In genomic region chr17:78583091-78583490, GRCh38 we compare ENCODE assay signal across 1 cellular context.
TF ChIP-seq lines count a peak whose summit lies in the region.

No MANE protein-coding gene starts in this region.

TF ChIP-seq in HepG2, 621 proteins besides CTCF, POLR2A, EP300 and RAD21 (continued from another document):
- TF ChIP-seq SIN3A (IDR thresholded peaks at IDR 0.05; ENCODE audit: borderline replicate concordance, low read depth, low read length), result no peak
- no peak for TF ChIP-seq HBP1 (CRISPR knock-in tag; IDR thresholded peaks at IDR 0.05; ENCODE audit: low read depth)
- TF ChIP-seq ERF (CRISPR knock-in tag; IDR thresholded peaks at IDR 0.05), result no peak
- TF ChIP-seq JUN (CRISPR knock-in tag; IDR thresholded peaks at IDR 0.05), result no peak
- peak; percentile 97 for TF ChIP-seq THAP11 (CRISPR knock-in tag; IDR thresholded peaks at IDR 0.05)
- no peak for TF ChIP-seq TMF1 (CRISPR knock-in tag; IDR thresholded peaks at IDR 0.05; ENCODE audit: low read depth)
- no peak for TF ChIP-seq HNRNPH1 (optimal IDR thresholded peaks at IDR 0.05; ENCODE audit: low read depth, low read length)
- peak; percentile 56 for TF ChIP-seq USF2 (IDR thresholded peaks at IDR 0.05; ENCODE audit: low read depth, low read length)
- TF ChIP-seq USF2 (CRISPR knock-in tag; IDR thresholded peaks at IDR 0.05; ENCODE audit: borderline replicate concordance), result peak; percentile 82; the same call in 1 of the 2 replicates
- no peak for TF ChIP-seq PHF21A (CRISPR knock-in tag; IDR thresholded peaks at IDR 0.05)
- no peak for TF ChIP-seq ZNF274 (CRISPR knock-in tag; IDR thresholded peaks at IDR 0.05)
- no peak for TF ChIP-seq ZEB1 (IDR thresholded peaks at IDR 0.05; ENCODE audit: insufficient replicate concordance, low read depth)
- TF ChIP-seq ZBTB7B (CRISPR knock-in tag; IDR thresholded peaks at IDR 0.05), result no peak
- no peak for TF ChIP-seq ZNF33A (CRISPR knock-in tag; IDR thresholded peaks at IDR 0.05; ENCODE audit: borderline replicate concordance)
- TF ChIP-seq AHR (CRISPR knock-in tag; IDR thresholded peaks at IDR 0.05), result no peak
- TF ChIP-seq MEF2D (CRISPR knock-in tag; IDR thresholded peaks at IDR 0.05), result no peak
- TF ChIP-seq HDAC1 (CRISPR knock-in tag; IDR thresholded peaks at IDR 0.05), result no peak
- TF ChIP-seq ZNF143 (CRISPR knock-in tag; IDR thresholded peaks at IDR 0.05), result peak; percentile 89
- TF ChIP-seq GLMP (CRISPR knock-in tag; IDR thresholded peaks at IDR 0.05; ENCODE audit: borderline replicate concordance), result no peak
- TF ChIP-seq HCFC1 (IDR thresholded peaks at IDR 0.05; ENCODE audit: low read depth, low read length), result peak; percentile 54; the same call in 1 of the 2 replicates
- no peak for TF ChIP-seq MYNN (CRISPR knock-in tag; IDR thresholded peaks at IDR 0.05; ENCODE audit: low read depth)
- no peak for TF ChIP-seq GFI1 (CRISPR knock-in tag; IDR thresholded peaks at IDR 0.05; ENCODE audit: borderline replicate concordance)
- TF ChIP-seq ZNF10 (CRISPR knock-in tag; IDR thresholded peaks at IDR 0.05; ENCODE audit: borderline replicate concordance, low read depth), result no peak
- no peak for TF ChIP-seq SKI (IDR thresholded peaks at IDR 0.05; ENCODE audit: partially characterized antibody)
